8 cellular contexts compared by ENCODE assay signal in the genomic region with DNA sequence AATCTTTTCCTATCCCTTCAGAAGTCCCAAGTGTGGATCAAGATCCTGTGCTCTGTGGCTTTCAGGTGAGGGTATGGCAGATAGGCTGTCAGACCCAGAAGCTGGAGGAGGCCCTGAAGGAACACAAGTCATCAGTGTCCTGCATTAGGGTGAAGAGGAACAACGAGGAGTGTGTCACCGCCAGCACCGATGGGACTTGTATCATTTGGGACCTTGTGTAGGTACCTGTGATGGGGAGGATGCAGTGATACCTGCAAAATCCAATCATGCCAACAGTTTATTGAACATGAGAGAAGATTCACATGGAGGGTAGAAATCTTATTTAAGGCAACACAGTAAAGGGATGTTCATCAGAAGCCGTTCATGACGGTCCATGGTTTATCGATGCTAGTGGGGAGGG. TPM values are rescaled to one million over a fixed set of nuclear protein-coding genes. Genes with fewer than 3 reads are reported as not detected.
"Had no signal": no experiment of that assay in that cellular context is flagged by ENCODE, and none has a peak within 500 bp of the region (broad histone marks: within the 10 kb centered on the region; RNA-seq: fewer than 3 reads in every experiment).

No MANE protein-coding gene starts in this region.

- H3K27ac Mint-ChIP-seq: IgD-negative memory B cell had no signal

- H3K4me3 Mint-ChIP-seq: IgD-negative memory B cell had no signal

- H3K4me1 Mint-ChIP-seq: IgD-negative memory B cell had no signal

- ATAC-seq: HepG2, K562 had no signal

- H3K27ac ChIP-seq: HL-60 had no signal

- H3K4me3 ChIP-seq: K562 had no signal

- DNase-seq: IMR-90, KBM-7 had no signal

RNA-seq across cellular contexts. Expression of a gene that starts 10.0 kb away (rescaled TPM):
- total RNA-seq: IMR-90 had no signal
- polyA plus RNA-seq: IgD-negative memory B cell, IMR-90 had no signal

RNA-seq across cellular contexts. Expression of a gene that starts 58.9 kb away (rescaled TPM):
- total RNA-seq: HepG2, HT-29, HT1080, IMR-90, K562 had no signal
- polyA plus RNA-seq: HepG2, IgD-negative memory B cell, K562 had no signal
